In the genomic region with DNA sequence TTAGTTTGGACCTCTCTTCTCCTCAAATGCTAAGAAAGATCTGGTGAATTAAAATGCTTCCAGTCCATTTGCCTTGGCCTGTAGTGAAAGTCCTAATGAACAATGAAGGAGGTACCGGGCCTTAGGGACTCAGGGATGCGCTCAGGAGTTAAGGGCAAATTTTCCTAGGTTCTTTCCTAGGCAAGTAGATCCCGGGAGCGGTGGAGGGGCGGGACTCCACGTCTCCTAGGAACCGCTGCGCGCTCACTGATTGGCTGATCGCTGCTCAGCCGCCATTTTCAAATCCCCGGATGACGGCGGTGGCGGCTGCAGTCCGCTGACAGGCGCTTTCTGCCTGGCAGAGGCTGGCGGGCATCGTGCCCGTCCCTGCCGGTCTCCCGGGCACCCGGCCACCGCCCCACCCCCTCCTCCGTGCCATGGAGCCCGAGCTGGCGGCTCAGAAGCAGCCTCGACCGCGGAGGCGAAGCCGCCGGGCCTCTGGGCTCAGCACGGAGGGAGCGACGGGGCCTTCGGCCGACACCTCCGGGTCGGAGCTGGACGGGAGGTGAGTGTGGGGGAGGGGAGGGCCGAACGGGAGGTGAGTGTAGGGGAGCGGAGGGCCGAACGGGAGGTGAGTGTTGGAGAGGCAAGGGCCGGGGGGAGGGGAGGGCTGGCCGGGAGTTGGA, we compare ENCODE assay signal across 8 cellular contexts. TPM values are rescaled to one million over a fixed set of nuclear protein-coding genes. Genes with fewer than 3 reads are reported as not detected.
DNase-seq lines count a peak whose midpoint lies in the region; ATAC-seq, FAIRE-seq and TF ChIP-seq lines count a peak whose summit lies in the region.

A gene with protein sequence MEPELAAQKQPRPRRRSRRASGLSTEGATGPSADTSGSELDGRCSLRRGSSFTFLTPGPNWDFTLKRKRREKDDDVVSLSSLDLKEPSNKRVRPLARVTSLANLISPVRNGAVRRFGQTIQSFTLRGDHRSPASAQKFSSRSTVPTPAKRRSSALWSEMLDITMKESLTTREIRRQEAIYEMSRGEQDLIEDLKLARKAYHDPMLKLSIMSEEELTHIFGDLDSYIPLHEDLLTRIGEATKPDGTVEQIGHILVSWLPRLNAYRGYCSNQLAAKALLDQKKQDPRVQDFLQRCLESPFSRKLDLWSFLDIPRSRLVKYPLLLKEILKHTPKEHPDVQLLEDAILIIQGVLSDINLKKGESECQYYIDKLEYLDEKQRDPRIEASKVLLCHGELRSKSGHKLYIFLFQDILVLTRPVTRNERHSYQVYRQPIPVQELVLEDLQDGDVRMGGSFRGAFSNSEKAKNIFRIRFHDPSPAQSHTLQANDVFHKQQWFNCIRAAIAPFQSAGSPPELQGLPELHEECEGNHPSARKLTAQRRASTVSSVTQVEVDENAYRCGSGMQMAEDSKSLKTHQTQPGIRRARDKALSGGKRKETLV (plus strand): TSS at position 281 of the 665 bp plus-strand sequence. CDS start 136 bp downstream, at position 417.

- H3K4me3 ChIP-seq in H7 (ENCODE audit: insufficient read depth, low read depth, low read length) (peak within 1 kb of the TSS; percentile 67), Loucy (ENCODE audit: low read length, poor library complexity, severe bottlenecking) (peak within 1 kb of the TSS; percentile 85), SJCRH30 (peak within 1 kb of the TSS; percentile 100), gastroesophageal sphincter (peak within 1 kb of the TSS; percentile 62 to 88), neutrophil (ENCODE audit: low read depth in 1 of 2, low read length in 1 of 2) (peak within 1 kb of the TSS; percentile 48 to 69)

- H3F3A ChIP-seq in Loucy (ENCODE audit: low read depth): no peaks in the 10 kb centered on the region

- peak within 1 kb of the TSS; percentile 100 for H2AFZ ChIP-seq in Loucy (ENCODE audit: low read length)

- TF ChIP-seq CTCF in Loucy (conservative IDR thresholded peaks at IDR 0.05; ENCODE audit: low read length) (no peak), gastroesophageal sphincter (IDR thresholded peaks at IDR 0.05) (peak in 1 of 4 experiments; percentile 4), neutrophil (IDR thresholded peaks at IDR 0.05) (no peak)

- no peaks in the 10 kb centered on the region for H3K9me2 ChIP-seq in Loucy (replicated peaks; ENCODE audit: low read depth, low read length)

- peak; percentile 95 for DNase-seq in H7
- DNase-seq in SJCRH30: peak; percentile 87 to 91
- peak; percentile 71 for DNase-seq in activated naive CD4-positive, alpha-beta T cell treated with Interleukin-2 at 50 U/mL for 16 hours
- peak; percentile 62 to 96 (median 88) for DNase-seq in substantia nigra (lab: John Stamatoyannopoulos, UW)

- TF ChIP-seq POLR2A in gastroesophageal sphincter (IDR thresholded peaks at IDR 0.05): peak; percentile 17 to 30

- peak within 1 kb of the TSS; percentile 84 for H3K27ac ChIP-seq in SJCRH30
- H3K27ac ChIP-seq in gastroesophageal sphincter: peak within 1 kb of the TSS; percentile 71 to 90 (median 85)
- no peak within 1 kb of the TSS for H3K27ac ChIP-seq in neutrophil
- H3K27ac ChIP-seq in substantia nigra (ENCODE audit: low read depth, low read length, poor library complexity, severe bottlenecking): peak within 1 kb of the TSS; percentile 44

- peaks cover 49% of the 10 kb centered on the region for H3K79me2 ChIP-seq in Loucy (ENCODE audit: insufficient read depth, low read length)

- peaks cover 26% of the 10 kb centered on the region for H4K20me1 ChIP-seq in Loucy (ENCODE audit: insufficient read depth, low read length, poor library complexity, severe bottlenecking)

- FAIRE-seq in G401.6 (lab: Jason Lieb, UNC): peak; percentile 87

- H3K9ac ChIP-seq in Loucy (ENCODE audit: low read depth, low read length, poor library complexity, severe bottlenecking): peak within 1 kb of the TSS; percentile 72

- H3K27me3 ChIP-seq in H7 (ENCODE audit: control insufficient read depth, insufficient read depth, low read length) (no peaks in the 10 kb centered on the region), Loucy (ENCODE audit: insufficient read depth, low read length, poor library complexity, severe bottlenecking) (no peaks in the 10 kb centered on the region), SJCRH30 (no peaks in the 10 kb centered on the region), gastroesophageal sphincter (no peaks in the 10 kb centered on the region), neutrophil (peaks cover 7% of the 10 kb centered on the region)

- 0% methylated on average over 1 of the region's 48 CpGs for WGBS in gastroesophageal sphincter (ENCODE audit: low coverage in 1 of 2), 2 donors

- ATAC-seq in gastroesophageal sphincter: peak; percentile 98

- H3K9me3 ChIP-seq in Loucy (ENCODE audit: insufficient read depth, low read depth, low read length) (no peaks in the 10 kb centered on the region), SJCRH30 (replicated peaks) (no peaks in the 10 kb centered on the region), gastroesophageal sphincter (no peaks in the 10 kb centered on the region), neutrophil (no peaks in the 10 kb centered on the region)

- H3K4me2 ChIP-seq in Loucy (ENCODE audit: low read depth, low read length, poor library complexity, severe bottlenecking): peak within 1 kb of the TSS; percentile 81

- H3K36me3 ChIP-seq in H7 (replicated peaks; ENCODE audit: control insufficient read depth, insufficient read depth, low read length): no peaks in the 10 kb centered on the region
- no peaks in the 10 kb centered on the region for H3K36me3 ChIP-seq in Loucy (ENCODE audit: insufficient read depth, low read length)
- peaks cover under 1% of the 10 kb centered on the region; the same call in 1 of the 2 replicates for H3K36me3 ChIP-seq in SJCRH30
- H3K36me3 ChIP-seq in gastroesophageal sphincter: no peaks in the 10 kb centered on the region
- H3K36me3 ChIP-seq in neutrophil: no peaks in the 10 kb centered on the region

- TF ChIP-seq EP300 in gastroesophageal sphincter (IDR thresholded peaks at IDR 0.05): no peak

- H3K4me1 ChIP-seq in Loucy (ENCODE audit: insufficient read depth, low read length, poor library complexity, severe bottlenecking): peaks cover 40% of the 10 kb centered on the region
- 0 out of 2 replicates have a peak, but pooled peaks cover 3% of the 10 kb centered on the region for H3K4me1 ChIP-seq in SJCRH30
- H3K4me1 ChIP-seq in gastroesophageal sphincter: peaks cover 0 to 18% (median 0%) of the 10 kb centered on the region in 3 donors
- H3K4me1 ChIP-seq in neutrophil (ENCODE audit: control insufficient read depth in 1 of 2, insufficient read depth in 1 of 2, low read depth in 1 of 2, low read length in 1 of 2): peaks cover 7 to 12% of the 10 kb centered on the region in 2 experiments

RNA-seq across cellular contexts. Expression of the gene that starts here (rescaled TPM):
- 44.0 and 62.9 TPM in 2 replicates for total RNA-seq in H7 (2014; rRNA removed; shearing (Covaris generic))
- total RNA-seq in SJCRH30 (2014; rRNA removed; shearing (Covaris generic)): 153 and 154 TPM in 2 replicates
- 100 to 1,000 TPM; 288 to 401 (median 343) TPM for total RNA-seq in gastroesophageal sphincter
